In genomic region chr2:8692783-8693768, GRCh38 we compare ENCODE assay signal across 8 cellular contexts. TPM values are rescaled to one million over a fixed set of nuclear protein-coding genes. Genes with fewer than 3 reads are reported as not detected.
DNase-seq lines count a peak whose midpoint lies in the region; ATAC-seq and TF ChIP-seq lines count a peak whose summit lies in the region.

No MANE protein-coding gene starts in this region.

- peak overlapping the region; percentile 69 for H3K4me2 ChIP-seq in OCI-LY3 (ENCODE audit: low read length)

- peak overlapping the region; percentile 34; the same call in 1 of the 2 replicates for H2AFZ ChIP-seq in OCI-LY3 (ENCODE audit: low read depth, low read length)

- TF ChIP-seq POLR2A in right lobe of liver (IDR thresholded peaks at IDR 0.05) (no peak), suprapubic skin (IDR thresholded peaks at IDR 0.05) (no peak)

- no peaks in the 10 kb centered on the region for H3K9me3 ChIP-seq in OCI-LY3 (ENCODE audit: insufficient read depth, low read length)
- no peaks in the 10 kb centered on the region for H3K9me3 ChIP-seq in right lobe of liver
- H3K9me3 ChIP-seq in suprapubic skin: no peaks in the 10 kb centered on the region

- H3K79me2 ChIP-seq in OCI-LY3 (ENCODE audit: low read length): no peaks in the 10 kb centered on the region

- no peaks in the 10 kb centered on the region for H4K20me1 ChIP-seq in OCI-LY3 (ENCODE audit: insufficient read depth, low read length)

- intact Hi-C loops in right lobe of liver (cut with DNase I): no loop called here

- peak overlapping the region; percentile 17; the same call in 1 of the 2 replicates for H3K9ac ChIP-seq in OCI-LY3 (ENCODE audit: low read length)

- ATAC-seq in right lobe of liver (peak; percentile 76 to 92 (median 84)), GM18519 (IDR thresholded peaks at IDR 0.05; ENCODE audit: low FRiP score, unreplicated experiment) (no peak)

- WGBS in right lobe of liver (ENCODE audit: insufficient coverage, low coverage, low lambda C conversion rate, missing lambda C conversion rate): 19% methylated on average over 12 of the region's 37 CpGs
- WGBS in suprapubic skin: 28% methylated on average over 37 of the region's 37 CpGs

- peak; percentile 66 for TF ChIP-seq CTCF in GM12864 (IDR thresholded peaks at IDR 0.05; ENCODE audit: low read depth, low read length, missing control alignments)
- peak; percentile 75 for TF ChIP-seq CTCF in OCI-LY3 (IDR thresholded peaks at IDR 0.05; ENCODE audit: low read depth, low read length)
- TF ChIP-seq CTCF in right lobe of liver (IDR thresholded peaks at IDR 0.05): peak; percentile 37 to 77 (median 52)
- peak in 1 of 2 donors; percentile 64 for TF ChIP-seq CTCF in suprapubic skin (IDR thresholded peaks at IDR 0.05)

- H3K27me3 ChIP-seq in OCI-LY3 (ENCODE audit: low read depth, low read length) (no peaks in the 10 kb centered on the region), right lobe of liver (no peaks in the 10 kb centered on the region), suprapubic skin (peaks cover 3% of the 10 kb centered on the region)

- H3K27ac ChIP-seq in OCI-LY3 (ENCODE audit: low read length) (no peak overlapping the region), right lobe of liver (no peak overlapping the region), suprapubic skin (no peak overlapping the region)

- H3K4me1 ChIP-seq in OCI-LY3 (ENCODE audit: low read length) (peaks cover 1% of the 10 kb centered on the region), right lobe of liver (peaks cover 0 to 4% (median 0%) of the 10 kb centered on the region in 4 donors), suprapubic skin (peaks cover 10% of the 10 kb centered on the region)

- TF ChIP-seq EP300 in suprapubic skin (IDR thresholded peaks at IDR 0.05): no peak

- H3K36me3 ChIP-seq in OCI-LY3 (replicated peaks; ENCODE audit: low read depth, low read length) (peaks cover 5% of the 10 kb centered on the region), right lobe of liver (no peaks in the 10 kb centered on the region), suprapubic skin (no peaks in the 10 kb centered on the region)

- DNase-seq in GM12864 (ENCODE audit: low read depth): no peak
- peak; percentile 38 for DNase-seq in dermis blood vessel endothelial cell
- peak in 2 of 3 donors; percentile 42 to 70 for DNase-seq in right lobe of liver
- DNase-seq in suprapubic skin (ENCODE audit: low spot score in 2 of 2): no peak
- DNase-seq in NCI-H2196 (lab: John Stamatoyannopoulos, UW; ENCODE audit: unreplicated experiment): no peak
- DNase-seq in NCI-H2107 (lab: John Stamatoyannopoulos, UW): no peak

- H3K4me3 ChIP-seq in GM12864 (ENCODE audit: low read depth, low read length): no peak overlapping the region
- peak overlapping the region; percentile 71 for H3K4me3 ChIP-seq in OCI-LY3 (ENCODE audit: low read length)
- peak overlapping the region in 1 of 3 donors; percentile 27 for H3K4me3 ChIP-seq in right lobe of liver
- peak overlapping the region; percentile 30 for H3K4me3 ChIP-seq in suprapubic skin

RNA-seq across cellular contexts. Expression of gene ID2, which starts 11.2 kb away (rescaled TPM):
- total RNA-seq in dermis blood vessel endothelial cell (31.4 and 68.2 TPM in 2 replicates), right lobe of liver (100 to 1,000 TPM; 103 to 520 (median 191) TPM), suprapubic skin (100 to 1,000 TPM; 179 to 249 (median 211) TPM)

Comparison
In these comparisons a context has a peak if more than half of its experiments do, and no peak if none do; other contexts are left out.
1. DNase-seq: peak in dermis blood vessel endothelial cell (single experiment) and right lobe of liver (2 of 3); none in GM12864 (single experiment), suprapubic skin (0 of 2), NCI-H2196 (single experiment) and NCI-H2107 (single experiment).